19 cellular contexts compared by ENCODE assay signal in the genomic region with DNA sequence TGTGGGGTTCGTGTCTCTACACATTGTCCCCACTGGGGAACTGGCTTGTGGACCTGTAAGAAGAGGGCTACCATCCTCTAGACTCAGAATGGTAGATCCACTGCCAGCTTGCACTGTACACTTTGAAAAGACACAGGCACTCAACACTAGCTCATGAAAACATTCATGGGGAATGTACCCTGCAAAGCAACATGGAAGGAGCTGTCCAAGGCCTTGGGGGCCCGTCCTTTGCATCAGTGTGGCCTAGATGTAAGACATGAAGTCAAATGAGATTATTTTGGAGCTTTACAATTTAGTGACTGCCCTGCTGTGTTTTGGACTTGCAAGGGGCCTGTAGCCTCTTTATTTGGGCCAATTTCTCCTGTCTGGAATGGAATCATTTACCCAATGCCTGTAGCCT.
DNase-seq lines count a peak whose midpoint lies in the region; ATAC-seq and TF ChIP-seq lines count a peak whose summit lies in the region.
"Had no signal": no experiment of that assay in that cellular context is flagged by ENCODE, and none has a peak within 500 bp of the region (broad histone marks: within the 10 kb centered on the region; RNA-seq: fewer than 3 reads in every experiment).

No MANE protein-coding gene starts in this region.

- H3K27me3 ChIP-seq in SK-N-SH (ENCODE audit: insufficient read depth) (no peaks in the 10 kb centered on the region), neuronal stem cell (ENCODE audit: control insufficient read depth in 3 of 3, insufficient read depth in 3 of 3, low read depth in 1 of 3, low read length in 3 of 3) (no peaks in the 10 kb centered on the region), MM.1S (replicated peaks; ENCODE audit: insufficient read depth, low read length) (no peaks in the 10 kb centered on the region)
- H3K27me3 ChIP-seq: BLaER1 had no signal

- H3K9me2 ChIP-seq in SK-N-SH (no peaks in the 10 kb centered on the region), MM.1S (replicated peaks; ENCODE audit: insufficient read depth, low read length) (no peaks in the 10 kb centered on the region)

- H3K4me3 ChIP-seq in SK-N-SH (ENCODE audit: low read depth in 2 of 2, low read length in 1 of 2) (no peak overlapping the region), NB4 (ENCODE audit: low read depth, low read length) (no peak overlapping the region), neuronal stem cell (ENCODE audit: low read length in 2 of 2) (no peak overlapping the region), MM.1S (ENCODE audit: low read length) (no peak overlapping the region)
- H3K4me3 ChIP-seq: BLaER1, HAP-1 had no signal

- no peak for TF ChIP-seq EP300 in SK-N-SH (IDR thresholded peaks at IDR 0.05; ENCODE audit: borderline replicate concordance in 1 of 2, low read depth in 1 of 2, low read length in 1 of 2)

- H3K79me1 ChIP-seq in neuronal stem cell (ENCODE audit: low read depth, low read length): no peaks in the 10 kb centered on the region

- H4K8ac ChIP-seq in neuronal stem cell (ENCODE audit: low read depth, low read length): no peak overlapping the region

- no peak overlapping the region for H2BK120ac ChIP-seq in neuronal stem cell (ENCODE audit: low read depth, low read length)

- no peak overlapping the region for H2BK15ac ChIP-seq in neuronal stem cell (ENCODE audit: low read length)

- no peak overlapping the region for H4K91ac ChIP-seq in neuronal stem cell (ENCODE audit: low read depth, low read length, poor library complexity)

- no peak for DNase-seq in SK-N-SH
- peak; percentile 14 for DNase-seq in NB4 (ENCODE audit: low read depth)
- DNase-seq in UCSD-AML1 (lab: John Stamatoyannopoulos, UW; ENCODE audit: unreplicated experiment): peak; percentile 3
- no peak for DNase-seq in neuronal stem cell (ENCODE audit: low spot score)
- DNase-seq in MM.1S: no peak
- no peak for DNase-seq in DMS114 treated with DMSO at 0.1 percent for 48 hours (lab: John Stamatoyannopoulos, UW; ENCODE audit: unreplicated experiment)
- DNase-seq in LoVo (ENCODE audit: low spot score): no peak
- DNase-seq: CD4-positive, alpha-beta T cell; CD8-positive, alpha-beta memory T cell; DMS 273 treated with DMSO at 0.1 percent for 48 hours; DMS53; DMS79 treated with DMSO at 0.1 percent for 48 hours; GF-D8; GOT3; HFFc6 had no signal

- H3K14ac ChIP-seq in neuronal stem cell (ENCODE audit: low read length): no peak overlapping the region

- no peak overlapping the region for H2BK12ac ChIP-seq in neuronal stem cell (ENCODE audit: low read length)

- ATAC-seq in SK-N-SH treated with all-trans-retinoic acid at 6 μM for 48 hours: no peak

- H3K36me3 ChIP-seq in SK-N-SH (replicated peaks in 1 of 2; ENCODE audit: control insufficient read depth in 1 of 2, insufficient read depth in 2 of 2, low read length in 1 of 2) (no peaks in the 10 kb centered on the region), neuronal stem cell (replicated peaks in 1 of 2; ENCODE audit: control insufficient read depth in 2 of 2, insufficient read depth in 2 of 2, low read length in 2 of 2) (no peaks in the 10 kb centered on the region), MM.1S (replicated peaks; ENCODE audit: insufficient read depth, low read length) (no peaks in the 10 kb centered on the region)
- H3K36me3 ChIP-seq: BLaER1, HAP-1 had no signal

- TF ChIP-seq POLR2A in NB4 (IDR thresholded peaks at IDR 0.05; ENCODE audit: extremely low read depth, insufficient read length): no peak

- TF ChIP-seq RAD21 in SK-N-SH (IDR thresholded peaks at IDR 0.05; ENCODE audit: low read length): no peak

- H3K9me3 ChIP-seq in SK-N-SH (no peaks in the 10 kb centered on the region), neuronal stem cell (replicated peaks in 1 of 2; ENCODE audit: control insufficient read depth in 2 of 2, insufficient read depth in 1 of 2, low read depth in 1 of 2, low read length in 2 of 2) (peaks cover 3 to 7% of the 10 kb centered on the region in 2 donors), MM.1S (replicated peaks; ENCODE audit: insufficient read depth, low read length) (no peaks in the 10 kb centered on the region)
- H3K9me3 ChIP-seq: HAP-1 had no signal

- H3F3A ChIP-seq in SK-N-SH (replicated peaks; ENCODE audit: insufficient read depth) (no peaks in the 10 kb centered on the region), MM.1S (ENCODE audit: insufficient read depth, low read length) (no peaks in the 10 kb centered on the region)

- no peak overlapping the region for H3K23ac ChIP-seq in neuronal stem cell (ENCODE audit: low read depth, low read length, poor library complexity)

- no peaks in the 10 kb centered on the region for H3K79me2 ChIP-seq in SK-N-SH (ENCODE audit: insufficient read depth)
- H3K79me2 ChIP-seq in MM.1S (ENCODE audit: low read length): no peaks in the 10 kb centered on the region

- H4K20me1 ChIP-seq in SK-N-SH (ENCODE audit: insufficient read depth): no peaks in the 10 kb centered on the region
- H4K20me1 ChIP-seq in MM.1S (ENCODE audit: insufficient read depth, low read length): no peaks in the 10 kb centered on the region
- H4K20me1 ChIP-seq: BLaER1 had no signal

- H3K9ac ChIP-seq in SK-N-SH: no peak overlapping the region
- no peak overlapping the region for H3K9ac ChIP-seq in neuronal stem cell (ENCODE audit: low read depth, low read length, poor library complexity)
- H3K9ac ChIP-seq in MM.1S (ENCODE audit: low read length): no peak overlapping the region
- H3K9ac ChIP-seq: BLaER1 had no signal

- no peaks in the 10 kb centered on the region for H3K4me1 ChIP-seq in SK-N-SH (ENCODE audit: control insufficient read depth in 1 of 2, insufficient read depth in 2 of 2, low read depth in 1 of 2, low read length in 1 of 2)
- H3K4me1 ChIP-seq in neuronal stem cell (ENCODE audit: control insufficient read depth in 2 of 2, insufficient read depth in 1 of 2, low read depth in 1 of 2, low read length in 2 of 2): no peaks in the 10 kb centered on the region
- H3K4me1 ChIP-seq in MM.1S (ENCODE audit: low read length): peaks cover 8% of the 10 kb centered on the region; the same call in 1 of the 2 replicates
- H3K4me1 ChIP-seq: BLaER1, HAP-1 had no signal

- peak overlapping the region; percentile 2 for H2AK5ac ChIP-seq in neuronal stem cell (ENCODE audit: low read depth, low read length)

- TF ChIP-seq CTCF in SK-N-SH (IDR thresholded peaks at IDR 0.05) (no peak), NB4 (IDR thresholded peaks at IDR 0.05; ENCODE audit: low read depth, low read length) (no peak), MM.1S (IDR thresholded peaks at IDR 0.05; ENCODE audit: low read length) (no peak)

- peak overlapping the region; percentile 5 for H2BK5ac ChIP-seq in neuronal stem cell (ENCODE audit: low read length)

- no peak overlapping the region for H3K27ac ChIP-seq in SK-N-SH (ENCODE audit: low read depth in 2 of 2, low read length in 1 of 2)
- no peak overlapping the region for H3K27ac ChIP-seq in neuronal stem cell (replicated peaks; ENCODE audit: low read length)
- H3K27ac ChIP-seq in MM.1S (ENCODE audit: low read length): no peak overlapping the region
- H3K27ac ChIP-seq: 22Rv1, BLaER1 had no signal

- POLR2A ChIA-PET in SK-N-SH (lab: Yijun Ruan, JAX): no interaction called here

- WGBS in SK-N-SH (ENCODE audit: low lambda C conversion rate): 25% methylated on average over 1 of the region's 2 CpGs
- no CpG with 5 or more reads among the region's 2 CpGs for WGBS in neuronal stem cell (ENCODE audit: extremely low coverage in 2 of 2, insufficient read length in 2 of 2, insufficient replicate concordance in 1 of 2), 2 donors

- no peak overlapping the region for H2AFZ ChIP-seq in SK-N-SH (ENCODE audit: low read depth)
- no peak overlapping the region for H2AFZ ChIP-seq in neuronal stem cell (ENCODE audit: low read length)
- no peak overlapping the region for H2AFZ ChIP-seq in MM.1S (ENCODE audit: low read length)

- H3K18ac ChIP-seq in neuronal stem cell (ENCODE audit: low read length): no peak overlapping the region

- H3K4ac ChIP-seq in neuronal stem cell (ENCODE audit: low read length): no peak overlapping the region

- CTCF ChIA-PET in SK-N-SH (lab: Yijun Ruan, JAX): interaction anchor here (1.5 kb wide), 1 partner anchor 13 kb away, joined by 3 read pairs; no protein-coding TSS in a partner anchor

- no peak overlapping the region for H3K4me2 ChIP-seq in SK-N-SH
- H3K4me2 ChIP-seq in neuronal stem cell (ENCODE audit: insufficient read depth, low read length, poor library complexity, severe bottlenecking): no peak overlapping the region
- H3K4me2 ChIP-seq in MM.1S (ENCODE audit: low read depth, low read length): no peak overlapping the region
- H3K4me2 ChIP-seq: BLaER1 had no signal

TF ChIP-seq in SK-N-SH, 30 proteins besides CTCF, POLR2A, EP300 and RAD21 (continues in another document):
- no peak for TF ChIP-seq RXRA (IDR thresholded peaks at IDR 0.05; ENCODE audit: borderline replicate concordance, low read depth)

TF ChIP-seq in SK-N-SH treated with all-trans-retinoic acid at 6 μM for 48 hours, 23 proteins besides CTCF, POLR2A, EP300 and RAD21:
- TF ChIP-seq CSDC2 (CRISPR knock-in tag; IDR thresholded peaks at IDR 0.05) (no peak), ZFP30 (CRISPR knock-in tag; IDR thresholded peaks at IDR 0.05) (no peak), TOX (CRISPR knock-in tag; IDR thresholded peaks at IDR 0.05; ENCODE audit: borderline replicate concordance) (no peak), OSR1 (CRISPR knock-in tag; IDR thresholded peaks at IDR 0.05) (no peak)

Comparison
In these comparisons a context has a peak if more than half of its experiments do, and no peak if none do; other contexts are left out.
1. DNase-seq: peak in NB4 (single experiment) and UCSD-AML1 (single experiment); none in SK-N-SH (single experiment), neuronal stem cell (single experiment), MM.1S (single experiment), DMS114 treated with DMSO at 0.1 percent for 48 hours (single experiment) and LoVo (single experiment).